Comparison of ENCODE assay signal across 22 cellular contexts in genomic region chr9:95903398-95903797, GRCh38. TPM values are rescaled to one million over a fixed set of nuclear protein-coding genes. Genes with fewer than 3 reads are reported as not detected.
DNase-seq lines count a peak whose midpoint lies in the region; ATAC-seq, FAIRE-seq and TF ChIP-seq lines count a peak whose summit lies in the region.
"Had no signal": no experiment of that assay in that cellular context is flagged by ENCODE, and none has a peak within 500 bp of the region (broad histone marks: within the 10 kb centered on the region; RNA-seq: fewer than 3 reads in every experiment).

No MANE protein-coding gene starts in this region.

- H3K4me1 ChIP-seq in adipocyte (ENCODE audit: control insufficient read depth, insufficient read depth, low read length) (no peaks in the 10 kb centered on the region), gastroesophageal sphincter (peaks cover 0 to 8% (median 0%) of the 10 kb centered on the region in 3 donors)

- no peak for TF ChIP-seq POLR2A in H54 (IDR thresholded peaks at IDR 0.05; ENCODE audit: low read depth, low read length)
- no peak for TF ChIP-seq POLR2A in gastroesophageal sphincter (IDR thresholded peaks at IDR 0.05)

- peaks cover 0 to 8% of the 10 kb centered on the region in 2 donors for H3K36me3 Mint-ChIP-seq in activated naive CD4-positive, alpha-beta T cell treated with anti-CD3 and anti-CD28 coated beads, Interleukin-2, amount 50 U/mL, for 72 hours

- no peak for ATAC-seq in activated naive CD4-positive, alpha-beta T cell treated with anti-CD3 and anti-CD28 coated beads, Interleukin-2, amount 50 U/mL, for 72 hours
- no peak for ATAC-seq in gastroesophageal sphincter
- ATAC-seq: GM23338 had no signal

- H3K27me3 ChIP-seq in adipocyte (replicated peaks; ENCODE audit: control insufficient read depth, insufficient read depth, low read length) (no peaks in the 10 kb centered on the region), gastroesophageal sphincter (no peaks in the 10 kb centered on the region)

- H3K27ac ChIP-seq in gastroesophageal sphincter, result no peak overlapping the region
- H3K27ac ChIP-seq: 22Rv1, KMS-11, RWPE1 had no signal

- no peaks in the 10 kb centered on the region for H3K9me3 ChIP-seq in adipocyte (ENCODE audit: control insufficient read depth, low read length)
- no peaks in the 10 kb centered on the region for H3K9me3 ChIP-seq in gastroesophageal sphincter

- TF ChIP-seq CTCF in gastroesophageal sphincter (IDR thresholded peaks at IDR 0.05), result no peak

- DNase-seq in DMS 273 (lab: John Stamatoyannopoulos, UW; ENCODE audit: unreplicated experiment) (peak; percentile 1), DMS 273 treated with DMSO at 0.1 percent for 48 hours (lab: John Stamatoyannopoulos, UW) (no peak), H54 (ENCODE audit: insufficient read length, low spot score) (no peak), adipocyte (ENCODE audit: low read depth) (peak; percentile 6), frontal cortex (ENCODE audit: low spot score in 2 of 2) (no peak), NCI-H1436 (lab: John Stamatoyannopoulos, UW) (no peak)
- no peak for DNase-seq in activated naive CD4-positive, alpha-beta T cell treated with anti-CD3 and anti-CD28 coated beads, Interleukin-2, amount 50 U/mL, for 72 hours (ENCODE audit: low spot score in 2 of 2)
- DNase-seq: Calu3, HCEC 1CT, MM.1S, NCI-H1694, NCI-H2029 treated with DMSO at 0.1 percent for 48 hours, NCI-H2171 treated with DMSO at 0.1 percent for 48 hours, NCI-H524, NCI-H774, SHP77 had no signal

- H3K27ac Mint-ChIP-seq in activated naive CD4-positive, alpha-beta T cell treated with anti-CD3 and anti-CD28 coated beads, Interleukin-2, amount 50 U/mL, for 72 hours, result no peak overlapping the region
- H3K27ac Mint-ChIP-seq: GM23338 had no signal

- H3K4me3 ChIP-seq in adipocyte (ENCODE audit: low read length) (no peak overlapping the region), gastroesophageal sphincter (no peak overlapping the region)
- H3K4me3 ChIP-seq: GM23338 had no signal

- H3K36me3 ChIP-seq in adipocyte (ENCODE audit: control insufficient read depth, insufficient read depth, low read length, severe bottlenecking) (peaks cover 32% of the 10 kb centered on the region), gastroesophageal sphincter (peaks cover 0 to 10% of the 10 kb centered on the region in 2 donors)

- no peak for TF ChIP-seq EP300 in gastroesophageal sphincter (IDR thresholded peaks at IDR 0.05)

- H3K9ac ChIP-seq in adipocyte (ENCODE audit: low read length), result no peak overlapping the region
- H3K9ac ChIP-seq: KMS-11 had no signal

- no peaks in the 10 kb centered on the region for H3K9me3 Mint-ChIP-seq in activated naive CD4-positive, alpha-beta T cell treated with anti-CD3 and anti-CD28 coated beads, Interleukin-2, amount 50 U/mL, for 72 hours
- H3K9me3 Mint-ChIP-seq: GM23338 had no signal

- FAIRE-seq in H54 (lab: Jason Lieb, UNC) (peak; percentile 11), frontal cortex (lab: Jason Lieb, UNC) (peak; percentile 82)
- FAIRE-seq: HTR-8/SVneo had no signal

RNA-seq across cellular contexts. Expression of gene ERCC6L2, which starts 27.9 kb away (rescaled TPM):
- total RNA-seq in frontal cortex (144 TPM), gastroesophageal sphincter (100 to 1,000 TPM in 3 of 4 donors, 10 to 100 TPM in 1; 70.0 to 137 (median 113) TPM)
- 10 to 100 TPM; 26.8 to 40.7 TPM for total RNA-seq in activated naive CD4-positive, alpha-beta T cell treated with anti-CD3 and anti-CD28 coated beads, Interleukin-2, amount 50 U/mL, for 72 hours

Comparison
In these comparisons a context has a peak if more than half of its experiments do, and no peak if none do; other contexts are left out.
1. DNase-seq: peak in DMS 273 (single experiment) and adipocyte (single experiment); none in DMS 273 treated with DMSO at 0.1 percent for 48 hours (single experiment), H54 (single experiment), frontal cortex (0 of 2), NCI-H1436 (single experiment) and activated naive CD4-positive, alpha-beta T cell treated with anti-CD3 and anti-CD28 coated beads, Interleukin-2, amount 50 U/mL, for 72 hours (0 of 2).